ENCODE assay signal across 1 cellular context in genomic region chr5:80255752-80256479, GRCh38.
A peak's percentile ranks its signal among the peaks of the same experiment; 100 is the strongest.
TF ChIP-seq lines count a peak whose summit lies in the region.

Gene SERINC5 (minus strand): TSS chr5:80256048. CDS start chr5:80255922, 126 bp downstream.

TF ChIP-seq in HepG2, 621 proteins besides CTCF, POLR2A, EP300 and RAD21 (continued from another document and continues in another):
- TF ChIP-seq, protein P1, sequence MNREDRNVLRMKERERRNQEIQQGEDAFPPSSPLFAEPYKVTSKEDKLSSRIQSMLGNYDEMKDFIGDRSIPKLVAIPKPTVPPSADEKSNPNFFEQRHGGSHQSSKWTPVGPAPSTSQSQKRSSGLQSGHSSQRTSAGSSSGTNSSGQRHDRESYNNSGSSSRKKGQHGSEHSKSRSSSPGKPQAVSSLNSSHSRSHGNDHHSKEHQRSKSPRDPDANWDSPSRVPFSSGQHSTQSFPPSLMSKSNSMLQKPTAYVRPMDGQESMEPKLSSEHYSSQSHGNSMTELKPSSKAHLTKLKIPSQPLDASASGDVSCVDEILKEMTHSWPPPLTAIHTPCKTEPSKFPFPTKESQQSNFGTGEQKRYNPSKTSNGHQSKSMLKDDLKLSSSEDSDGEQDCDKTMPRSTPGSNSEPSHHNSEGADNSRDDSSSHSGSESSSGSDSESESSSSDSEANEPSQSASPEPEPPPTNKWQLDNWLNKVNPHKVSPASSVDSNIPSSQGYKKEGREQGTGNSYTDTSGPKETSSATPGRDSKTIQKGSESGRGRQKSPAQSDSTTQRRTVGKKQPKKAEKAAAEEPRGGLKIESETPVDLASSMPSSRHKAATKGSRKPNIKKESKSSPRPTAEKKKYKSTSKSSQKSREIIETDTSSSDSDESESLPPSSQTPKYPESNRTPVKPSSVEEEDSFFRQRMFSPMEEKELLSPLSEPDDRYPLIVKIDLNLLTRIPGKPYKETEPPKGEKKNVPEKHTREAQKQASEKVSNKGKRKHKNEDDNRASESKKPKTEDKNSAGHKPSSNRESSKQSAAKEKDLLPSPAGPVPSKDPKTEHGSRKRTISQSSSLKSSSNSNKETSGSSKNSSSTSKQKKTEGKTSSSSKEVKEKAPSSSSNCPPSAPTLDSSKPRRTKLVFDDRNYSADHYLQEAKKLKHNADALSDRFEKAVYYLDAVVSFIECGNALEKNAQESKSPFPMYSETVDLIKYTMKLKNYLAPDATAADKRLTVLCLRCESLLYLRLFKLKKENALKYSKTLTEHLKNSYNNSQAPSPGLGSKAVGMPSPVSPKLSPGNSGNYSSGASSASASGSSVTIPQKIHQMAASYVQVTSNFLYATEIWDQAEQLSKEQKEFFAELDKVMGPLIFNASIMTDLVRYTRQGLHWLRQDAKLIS (CRISPR knock-in tag; IDR thresholded peaks at IDR 0.05): no peak
- TF ChIP-seq TBX3 (IDR thresholded peaks at IDR 0.05; ENCODE audit: borderline replicate concordance) (no peak), ZNF451 (CRISPR knock-in tag; IDR thresholded peaks at IDR 0.05) (peak; percentile 71; the same call in 1 of the 2 replicates), ATF6 (CRISPR knock-in tag; conservative IDR thresholded peaks at IDR 0.05) (no peak), ZBTB37 (CRISPR knock-in tag; IDR thresholded peaks at IDR 0.05) (no peak), LRRFIP1 (CRISPR knock-in tag; conservative IDR thresholded peaks at IDR 0.05) (no peak), ZNF235 (CRISPR knock-in tag; IDR thresholded peaks at IDR 0.05; ENCODE audit: borderline replicate concordance) (peak; percentile 70; the same call in 1 of the 2 replicates), FOXM1 (CRISPR knock-in tag; IDR thresholded peaks at IDR 0.05) (0 out of 2 replicates have a peak, but pooled peaks have one; percentile 12), ARID5B (CRISPR knock-in tag; IDR thresholded peaks at IDR 0.05) (peak; percentile 17; the same call in 1 of the 2 replicates), PHF20 (CRISPR knock-in tag; IDR thresholded peaks at IDR 0.05) (peak; percentile 81), CBX2 (IDR thresholded peaks at IDR 0.05; ENCODE audit: low read depth, low read length) (no peak), CBX2 (CRISPR knock-in tag; IDR thresholded peaks at IDR 0.05; ENCODE audit: low read depth) (no peak), BRCA1 (CRISPR knock-in tag; IDR thresholded peaks at IDR 0.05) (no peak), DMAP1 (CRISPR knock-in tag; IDR thresholded peaks at IDR 0.05) (no peak; the same call in 1 of the 2 replicates), MED8 (CRISPR knock-in tag; IDR thresholded peaks at IDR 0.05; ENCODE audit: insufficient replicate concordance) (no peak), HNRNPL (IDR thresholded peaks at IDR 0.05; ENCODE audit: low read depth, low read length) (peak; percentile 29; the same call in 1 of the 2 replicates), ZNF562 (CRISPR knock-in tag; IDR thresholded peaks at IDR 0.05; ENCODE audit: borderline replicate concordance) (no peak), ZEB1 (IDR thresholded peaks at IDR 0.05; ENCODE audit: insufficient replicate concordance, low read depth) (peak; percentile 24), RXRA (CRISPR knock-in tag; IDR thresholded peaks at IDR 0.05) (no peak), SRY (CRISPR knock-in tag; IDR thresholded peaks at IDR 0.05) (peak; percentile 67), NFRKB (IDR thresholded peaks at IDR 0.05) (no peak), ZSCAN25 (CRISPR knock-in tag; IDR thresholded peaks at IDR 0.05) (no peak), KMT2B (CRISPR knock-in tag; IDR thresholded peaks at IDR 0.05) (peak; percentile 79), SALL1 (CRISPR knock-in tag; IDR thresholded peaks at IDR 0.05) (peak; percentile 89), ZNF460 (CRISPR knock-in tag; IDR thresholded peaks at IDR 0.05; ENCODE audit: borderline replicate concordance) (no peak), ZNF557 (CRISPR knock-in tag; IDR thresholded peaks at IDR 0.05) (no peak), ZMYM3 (CRISPR knock-in tag; IDR thresholded peaks at IDR 0.05) (peak; percentile 79)
- TF ChIP-seq, protein P2, sequence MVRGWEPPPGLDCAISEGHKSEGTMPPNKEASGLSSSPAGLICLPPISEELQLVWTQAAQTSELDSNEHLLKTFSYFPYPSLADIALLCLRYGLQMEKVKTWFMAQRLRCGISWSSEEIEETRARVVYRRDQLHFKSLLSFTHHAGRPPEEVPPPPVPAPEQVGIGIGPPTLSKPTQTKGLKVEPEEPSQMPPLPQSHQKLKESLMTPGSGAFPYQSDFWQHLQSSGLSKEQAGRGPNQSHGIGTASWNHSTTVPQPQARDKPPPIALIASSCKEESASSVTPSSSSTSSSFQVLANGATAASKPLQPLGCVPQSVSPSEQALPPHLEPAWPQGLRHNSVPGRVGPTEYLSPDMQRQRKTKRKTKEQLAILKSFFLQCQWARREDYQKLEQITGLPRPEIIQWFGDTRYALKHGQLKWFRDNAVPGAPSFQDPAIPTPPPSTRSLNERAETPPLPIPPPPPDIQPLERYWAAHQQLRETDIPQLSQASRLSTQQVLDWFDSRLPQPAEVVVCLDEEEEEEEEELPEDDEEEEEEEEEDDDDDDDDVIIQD (CRISPR knock-in tag; IDR thresholded peaks at IDR 0.05; ENCODE audit: low read depth): no peak; the same call in 1 of the 2 replicates
- TF ChIP-seq, protein P3, sequence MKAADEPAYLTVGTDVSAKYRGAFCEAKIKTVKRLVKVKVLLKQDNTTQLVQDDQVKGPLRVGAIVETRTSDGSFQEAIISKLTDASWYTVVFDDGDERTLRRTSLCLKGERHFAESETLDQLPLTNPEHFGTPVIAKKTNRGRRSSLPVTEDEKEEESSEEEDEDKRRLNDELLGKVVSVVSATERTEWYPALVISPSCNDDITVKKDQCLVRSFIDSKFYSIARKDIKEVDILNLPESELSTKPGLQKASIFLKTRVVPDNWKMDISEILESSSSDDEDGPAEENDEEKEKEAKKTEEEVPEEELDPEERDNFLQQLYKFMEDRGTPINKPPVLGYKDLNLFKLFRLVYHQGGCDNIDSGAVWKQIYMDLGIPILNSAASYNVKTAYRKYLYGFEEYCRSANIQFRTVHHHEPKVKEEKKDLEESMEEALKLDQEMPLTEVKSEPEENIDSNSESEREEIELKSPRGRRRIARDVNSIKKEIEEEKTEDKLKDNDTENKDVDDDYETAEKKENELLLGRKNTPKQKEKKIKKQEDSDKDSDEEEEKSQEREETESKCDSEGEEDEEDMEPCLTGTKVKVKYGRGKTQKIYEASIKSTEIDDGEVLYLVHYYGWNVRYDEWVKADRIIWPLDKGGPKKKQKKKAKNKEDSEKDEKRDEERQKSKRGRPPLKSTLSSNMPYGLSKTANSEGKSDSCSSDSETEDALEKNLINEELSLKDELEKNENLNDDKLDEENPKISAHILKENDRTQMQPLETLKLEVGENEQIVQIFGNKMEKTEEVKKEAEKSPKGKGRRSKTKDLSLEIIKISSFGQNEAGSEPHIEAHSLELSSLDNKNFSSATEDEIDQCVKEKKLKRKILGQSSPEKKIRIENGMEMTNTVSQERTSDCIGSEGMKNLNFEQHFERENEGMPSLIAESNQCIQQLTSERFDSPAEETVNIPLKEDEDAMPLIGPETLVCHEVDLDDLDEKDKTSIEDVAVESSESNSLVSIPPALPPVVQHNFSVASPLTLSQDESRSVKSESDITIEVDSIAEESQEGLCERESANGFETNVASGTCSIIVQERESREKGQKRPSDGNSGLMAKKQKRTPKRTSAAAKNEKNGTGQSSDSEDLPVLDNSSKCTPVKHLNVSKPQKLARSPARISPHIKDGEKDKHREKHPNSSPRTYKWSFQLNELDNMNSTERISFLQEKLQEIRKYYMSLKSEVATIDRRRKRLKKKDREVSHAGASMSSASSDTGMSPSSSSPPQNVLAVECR (CRISPR knock-in tag; IDR thresholded peaks at IDR 0.05; ENCODE audit: borderline replicate concordance): peak; percentile 95
- TF ChIP-seq, protein P4, sequence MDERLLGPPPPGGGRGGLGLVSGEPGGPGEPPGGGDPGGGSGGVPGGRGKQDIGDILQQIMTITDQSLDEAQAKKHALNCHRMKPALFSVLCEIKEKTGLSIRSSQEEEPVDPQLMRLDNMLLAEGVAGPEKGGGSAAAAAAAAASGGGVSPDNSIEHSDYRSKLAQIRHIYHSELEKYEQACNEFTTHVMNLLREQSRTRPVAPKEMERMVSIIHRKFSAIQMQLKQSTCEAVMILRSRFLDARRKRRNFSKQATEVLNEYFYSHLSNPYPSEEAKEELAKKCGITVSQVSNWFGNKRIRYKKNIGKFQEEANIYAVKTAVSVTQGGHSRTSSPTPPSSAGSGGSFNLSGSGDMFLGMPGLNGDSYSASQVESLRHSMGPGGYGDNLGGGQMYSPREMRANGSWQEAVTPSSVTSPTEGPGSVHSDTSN (CRISPR knock-in tag; IDR thresholded peaks at IDR 0.05): no peak
- TF ChIP-seq, protein P5, sequence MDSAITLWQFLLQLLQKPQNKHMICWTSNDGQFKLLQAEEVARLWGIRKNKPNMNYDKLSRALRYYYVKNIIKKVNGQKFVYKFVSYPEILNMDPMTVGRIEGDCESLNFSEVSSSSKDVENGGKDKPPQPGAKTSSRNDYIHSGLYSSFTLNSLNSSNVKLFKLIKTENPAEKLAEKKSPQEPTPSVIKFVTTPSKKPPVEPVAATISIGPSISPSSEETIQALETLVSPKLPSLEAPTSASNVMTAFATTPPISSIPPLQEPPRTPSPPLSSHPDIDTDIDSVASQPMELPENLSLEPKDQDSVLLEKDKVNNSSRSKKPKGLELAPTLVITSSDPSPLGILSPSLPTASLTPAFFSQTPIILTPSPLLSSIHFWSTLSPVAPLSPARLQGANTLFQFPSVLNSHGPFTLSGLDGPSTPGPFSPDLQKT (CRISPR knock-in tag; IDR thresholded peaks at IDR 0.05; ENCODE audit: borderline replicate concordance): no peak
